ENCODE assay signal across 31 cellular contexts in genomic region chr4:121148621-121149020, GRCh38. TPM values are rescaled to one million over a fixed set of nuclear protein-coding genes. Genes with fewer than 3 reads are reported as not detected.
"Had no signal": no experiment of that assay in that cellular context is flagged by ENCODE, and none has a peak within 500 bp of the region (broad histone marks: within the 10 kb centered on the region; RNA-seq: fewer than 3 reads in every experiment).

No MANE protein-coding gene starts in this region.

- H3K9me3 Mint-ChIP-seq: immature natural killer cell; naive B cell; natural killer cell; nephron progenitor cell; neural progenitor cell; stimulated activated memory B cell treated with anti-CD40 and anti-IgM and Interleukin-4, amounts not matched to agents 10 μg/mL and 1 μg/mL and 100 μg/mL, for 72 hours; stimulated activated naive CD8-positive, alpha-beta T cell treated with anti-CD3 and anti-CD28 coated beads, Interleukin-15, amount 100 ng/mL, for 72 hours; type B pancreatic cell had no signal

- H3K27me3 ChIP-seq: left lung, neural progenitor cell, neutrophil, ovary, right atrium auricular region, right lobe of liver, tibial nerve, uterus had no signal

- H3K36me3 ChIP-seq: lower lobe of right lung, neural progenitor cell, neutrophil, ovary, right atrium auricular region, right lobe of liver, tibial nerve, uterus had no signal

- H3K36me3 Mint-ChIP-seq: naive B cell; natural killer cell; neural progenitor cell; stimulated activated memory B cell treated with anti-CD40 and anti-IgM and Interleukin-4, amounts not matched to agents 10 μg/mL and 1 μg/mL and 100 μg/mL, for 72 hours; type B pancreatic cell had no signal

- H3K4me1 Mint-ChIP-seq: naive B cell; stimulated activated memory B cell treated with anti-CD40 and anti-IgM and Interleukin-4, amounts not matched to agents 10 μg/mL and 1 μg/mL and 100 μg/mL, for 72 hours had no signal

- H3K27me3 Mint-ChIP-seq: progenitor cell of endocrine pancreas; stimulated activated memory B cell treated with anti-CD40 and anti-IgM and Interleukin-4, amounts not matched to agents 10 μg/mL and 1 μg/mL and 100 μg/mL, for 72 hours; stimulated activated naive CD8-positive, alpha-beta T cell treated with anti-CD3 and anti-CD28 coated beads, Interleukin-15, amount 100 ng/mL, for 72 hours had no signal

- H3K27ac Mint-ChIP-seq: immature natural killer cell; naive B cell; natural killer cell; neural progenitor cell; progenitor cell of endocrine pancreas; stimulated activated memory B cell treated with anti-CD40 and anti-IgM and Interleukin-4, amounts not matched to agents 10 μg/mL and 1 μg/mL and 100 μg/mL, for 72 hours; stimulated activated naive CD8-positive, alpha-beta T cell treated with anti-CD3 and anti-CD28 coated beads, Interleukin-15, amount 100 ng/mL, for 72 hours; type B pancreatic cell had no signal

- H3K9me3 ChIP-seq: left lung, lower lobe of right lung, neutrophil, ovary, right atrium auricular region, right lobe of liver, tibial nerve, uterus had no signal

- H3K27ac ChIP-seq: lower lobe of right lung, neural progenitor cell, neutrophil, ovary, right atrium auricular region, right lobe of liver, tibial nerve, uterus had no signal

- H3K4me2 ChIP-seq: neural progenitor cell, smooth muscle cell had no signal

- ATAC-seq: left colon; left lung; lower lobe of right lung; natural killer cell; right lobe of liver; stimulated activated memory B cell treated with anti-CD40 and anti-IgM and Interleukin-4, amounts not matched to agents 10 μg/mL and 1 μg/mL and 100 μg/mL, for 72 hours had no signal

- DNase-seq: hypothalamus; immature natural killer cell; kidney; left colon; left lung; lower lobe of right lung; mammary epithelial cell; mesenchymal stem cell; naive B cell; natural killer cell; nephron progenitor cell; occipital lobe; ovary; right lobe of liver; stimulated activated CD4-positive, alpha-beta T cell treated with anti-CD3 and anti-CD28 coated beads, Interleukin-1b, Interleukin-23, amount 100 ng/mL, for 48 hours; stimulated activated CD4-positive, alpha-beta T cell treated with anti-CD3 and anti-CD28 coated beads, Interleukin-2, amount 100 ng/mL, for 48 hours; stimulated activated CD4-positive, alpha-beta T cell treated with anti-CD3 and anti-CD28 coated beads, Interleukin-4, amount 100 ng/mL, for 4 hours; stimulated activated CD8-positive, alpha-beta memory T cell treated with anti-CD3 and anti-CD28 coated beads, Interleukin-4, amount 100 ng/mL, for 48 hours; stimulated activated naive CD4-positive, alpha-beta T cell treated with Interleukin-2 at 50 U/mL for 16 hours; stimulated activated naive CD8-positive, alpha-beta T cell treated with anti-CD3 and anti-CD28 coated beads, Interleukin-15, amount 100 ng/mL, for 72 hours; substantia nigra; uterus had no signal

- H3K4me1 ChIP-seq: neural progenitor cell, right atrium auricular region, right lobe of liver, tibial nerve, uterus had no signal

- H3K4me3 Mint-ChIP-seq: immature natural killer cell; naive B cell; natural killer cell; nephron progenitor cell; neural progenitor cell; stimulated activated memory B cell treated with anti-CD40 and anti-IgM and Interleukin-4, amounts not matched to agents 10 μg/mL and 1 μg/mL and 100 μg/mL, for 72 hours; type B pancreatic cell had no signal

- H3K4me3 ChIP-seq: left lung, lower lobe of right lung, neural progenitor cell, ovary, right atrium auricular region, right lobe of liver, smooth muscle cell, tibial nerve, uterus had no signal

- H2AFZ ChIP-seq: neural progenitor cell had no signal

RNA-seq across cellular contexts. Expression of gene TNIP3, which starts 15.5 kb away (rescaled TPM):
- total RNA-seq: mammary epithelial cell, progenitor cell of endocrine pancreas, right atrium auricular region, skeletal muscle tissue had no signal
